Comparison of ENCODE assay signal across 1 cellular context in the genomic region with DNA sequence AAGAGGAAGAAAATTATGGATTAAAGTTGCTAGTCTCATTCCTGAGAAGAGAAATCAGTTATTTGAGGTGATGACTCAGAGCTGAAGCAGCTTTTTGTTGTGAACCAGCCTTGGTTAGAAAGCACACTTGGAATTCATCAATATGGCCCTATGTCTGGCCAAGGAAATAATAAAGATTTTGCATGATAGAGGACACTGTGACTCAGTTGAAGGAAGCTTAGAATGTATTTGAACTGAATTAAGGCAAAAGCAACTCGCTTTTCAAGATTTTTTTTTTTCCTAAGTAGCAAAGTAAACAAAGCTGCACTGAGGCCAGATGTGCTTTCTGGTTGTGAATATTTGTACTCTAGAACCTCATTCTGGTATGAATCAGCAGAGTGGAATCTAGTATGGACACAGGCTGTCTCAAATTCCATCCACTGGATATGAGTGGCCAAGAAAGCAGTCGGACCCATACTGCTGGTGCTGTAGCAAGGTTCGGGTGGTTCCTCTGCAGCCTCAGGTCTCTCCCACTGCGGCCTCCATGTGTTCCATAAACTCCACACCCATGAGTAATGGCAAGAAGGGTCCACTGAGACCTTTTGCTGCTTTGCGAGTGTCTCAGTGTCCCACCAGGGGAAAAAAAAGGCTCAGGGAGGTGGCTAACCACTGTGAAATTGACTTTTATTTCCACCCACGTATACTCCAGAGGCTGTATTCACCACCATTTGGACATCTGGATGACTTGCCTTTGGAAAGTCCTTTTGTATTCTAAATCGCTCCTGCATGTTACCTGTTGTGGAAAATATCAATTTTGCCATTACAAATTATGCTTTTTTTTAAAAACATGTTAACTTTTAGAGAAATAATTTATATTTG.
TF ChIP-seq lines count a peak whose summit lies in the region.

No MANE protein-coding gene starts in this region.

TF ChIP-seq in HepG2, 621 proteins besides CTCF, POLR2A, EP300 and RAD21 (continued from another document and continues in another):
- TF ChIP-seq, protein P1, sequence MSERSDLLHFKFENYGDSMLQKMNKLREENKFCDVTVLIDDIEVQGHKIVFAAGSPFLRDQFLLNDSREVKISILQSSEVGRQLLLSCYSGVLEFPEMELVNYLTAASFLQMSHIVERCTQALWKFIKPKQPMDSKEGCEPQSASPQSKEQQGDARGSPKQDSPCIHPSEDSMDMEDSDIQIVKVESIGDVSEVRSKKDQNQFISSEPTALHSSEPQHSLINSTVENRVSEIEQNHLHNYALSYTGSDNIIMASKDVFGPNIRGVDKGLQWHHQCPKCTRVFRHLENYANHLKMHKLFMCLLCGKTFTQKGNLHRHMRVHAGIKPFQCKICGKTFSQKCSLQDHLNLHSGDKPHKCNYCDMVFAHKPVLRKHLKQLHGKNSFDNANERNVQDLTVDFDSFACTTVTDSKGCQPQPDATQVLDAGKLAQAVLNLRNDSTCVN (CRISPR knock-in tag; IDR thresholded peaks at IDR 0.05; ENCODE audit: borderline replicate concordance), result peak; percentile 98
- TF ChIP-seq STAT5B (CRISPR knock-in tag; IDR thresholded peaks at IDR 0.05), result no peak
- 0 out of 2 replicates have a peak, but pooled peaks have one; percentile 36 for TF ChIP-seq ZNF878 (CRISPR knock-in tag; IDR thresholded peaks at IDR 0.05)
- TF ChIP-seq, protein P2, sequence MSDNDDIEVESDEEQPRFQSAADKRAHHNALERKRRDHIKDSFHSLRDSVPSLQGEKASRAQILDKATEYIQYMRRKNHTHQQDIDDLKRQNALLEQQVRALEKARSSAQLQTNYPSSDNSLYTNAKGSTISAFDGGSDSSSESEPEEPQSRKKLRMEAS (IDR thresholded peaks at IDR 0.05), result no peak
- no peak for TF ChIP-seq KDM3A (CRISPR knock-in tag; IDR thresholded peaks at IDR 0.05; ENCODE audit: low read depth)
- no peak for TF ChIP-seq HCFC1 (IDR thresholded peaks at IDR 0.05; ENCODE audit: low read depth, low read length)
- TF ChIP-seq CHCHD3 (CRISPR knock-in tag; IDR thresholded peaks at IDR 0.05), result no peak
- TF ChIP-seq, protein P3, sequence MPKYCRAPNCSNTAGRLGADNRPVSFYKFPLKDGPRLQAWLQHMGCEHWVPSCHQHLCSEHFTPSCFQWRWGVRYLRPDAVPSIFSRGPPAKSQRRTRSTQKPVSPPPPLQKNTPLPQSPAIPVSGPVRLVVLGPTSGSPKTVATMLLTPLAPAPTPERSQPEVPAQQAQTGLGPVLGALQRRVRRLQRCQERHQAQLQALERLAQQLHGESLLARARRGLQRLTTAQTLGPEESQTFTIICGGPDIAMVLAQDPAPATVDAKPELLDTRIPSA (CRISPR knock-in tag; IDR thresholded peaks at IDR 0.05; ENCODE audit: borderline replicate concordance), result no peak
- TF ChIP-seq ZKSCAN1 (IDR thresholded peaks at IDR 0.05; ENCODE audit: low read length), result no peak
- no peak for TF ChIP-seq KDM1A (CRISPR knock-in tag; IDR thresholded peaks at IDR 0.05)
- TF ChIP-seq SRSF4 (IDR thresholded peaks at IDR 0.05; ENCODE audit: low read depth, low read length, poor library complexity, severe bottlenecking), result no peak
- no peak for TF ChIP-seq ZNF780A (CRISPR knock-in tag; IDR thresholded peaks at IDR 0.05)
- TF ChIP-seq, protein P4, sequence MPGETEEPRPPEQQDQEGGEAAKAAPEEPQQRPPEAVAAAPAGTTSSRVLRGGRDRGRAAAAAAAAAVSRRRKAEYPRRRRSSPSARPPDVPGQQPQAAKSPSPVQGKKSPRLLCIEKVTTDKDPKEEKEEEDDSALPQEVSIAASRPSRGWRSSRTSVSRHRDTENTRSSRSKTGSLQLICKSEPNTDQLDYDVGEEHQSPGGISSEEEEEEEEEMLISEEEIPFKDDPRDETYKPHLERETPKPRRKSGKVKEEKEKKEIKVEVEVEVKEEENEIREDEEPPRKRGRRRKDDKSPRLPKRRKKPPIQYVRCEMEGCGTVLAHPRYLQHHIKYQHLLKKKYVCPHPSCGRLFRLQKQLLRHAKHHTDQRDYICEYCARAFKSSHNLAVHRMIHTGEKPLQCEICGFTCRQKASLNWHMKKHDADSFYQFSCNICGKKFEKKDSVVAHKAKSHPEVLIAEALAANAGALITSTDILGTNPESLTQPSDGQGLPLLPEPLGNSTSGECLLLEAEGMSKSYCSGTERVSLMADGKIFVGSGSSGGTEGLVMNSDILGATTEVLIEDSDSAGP (CRISPR knock-in tag; IDR thresholded peaks at IDR 0.05; ENCODE audit: borderline replicate concordance), result no peak
- TF ChIP-seq, protein P5, sequence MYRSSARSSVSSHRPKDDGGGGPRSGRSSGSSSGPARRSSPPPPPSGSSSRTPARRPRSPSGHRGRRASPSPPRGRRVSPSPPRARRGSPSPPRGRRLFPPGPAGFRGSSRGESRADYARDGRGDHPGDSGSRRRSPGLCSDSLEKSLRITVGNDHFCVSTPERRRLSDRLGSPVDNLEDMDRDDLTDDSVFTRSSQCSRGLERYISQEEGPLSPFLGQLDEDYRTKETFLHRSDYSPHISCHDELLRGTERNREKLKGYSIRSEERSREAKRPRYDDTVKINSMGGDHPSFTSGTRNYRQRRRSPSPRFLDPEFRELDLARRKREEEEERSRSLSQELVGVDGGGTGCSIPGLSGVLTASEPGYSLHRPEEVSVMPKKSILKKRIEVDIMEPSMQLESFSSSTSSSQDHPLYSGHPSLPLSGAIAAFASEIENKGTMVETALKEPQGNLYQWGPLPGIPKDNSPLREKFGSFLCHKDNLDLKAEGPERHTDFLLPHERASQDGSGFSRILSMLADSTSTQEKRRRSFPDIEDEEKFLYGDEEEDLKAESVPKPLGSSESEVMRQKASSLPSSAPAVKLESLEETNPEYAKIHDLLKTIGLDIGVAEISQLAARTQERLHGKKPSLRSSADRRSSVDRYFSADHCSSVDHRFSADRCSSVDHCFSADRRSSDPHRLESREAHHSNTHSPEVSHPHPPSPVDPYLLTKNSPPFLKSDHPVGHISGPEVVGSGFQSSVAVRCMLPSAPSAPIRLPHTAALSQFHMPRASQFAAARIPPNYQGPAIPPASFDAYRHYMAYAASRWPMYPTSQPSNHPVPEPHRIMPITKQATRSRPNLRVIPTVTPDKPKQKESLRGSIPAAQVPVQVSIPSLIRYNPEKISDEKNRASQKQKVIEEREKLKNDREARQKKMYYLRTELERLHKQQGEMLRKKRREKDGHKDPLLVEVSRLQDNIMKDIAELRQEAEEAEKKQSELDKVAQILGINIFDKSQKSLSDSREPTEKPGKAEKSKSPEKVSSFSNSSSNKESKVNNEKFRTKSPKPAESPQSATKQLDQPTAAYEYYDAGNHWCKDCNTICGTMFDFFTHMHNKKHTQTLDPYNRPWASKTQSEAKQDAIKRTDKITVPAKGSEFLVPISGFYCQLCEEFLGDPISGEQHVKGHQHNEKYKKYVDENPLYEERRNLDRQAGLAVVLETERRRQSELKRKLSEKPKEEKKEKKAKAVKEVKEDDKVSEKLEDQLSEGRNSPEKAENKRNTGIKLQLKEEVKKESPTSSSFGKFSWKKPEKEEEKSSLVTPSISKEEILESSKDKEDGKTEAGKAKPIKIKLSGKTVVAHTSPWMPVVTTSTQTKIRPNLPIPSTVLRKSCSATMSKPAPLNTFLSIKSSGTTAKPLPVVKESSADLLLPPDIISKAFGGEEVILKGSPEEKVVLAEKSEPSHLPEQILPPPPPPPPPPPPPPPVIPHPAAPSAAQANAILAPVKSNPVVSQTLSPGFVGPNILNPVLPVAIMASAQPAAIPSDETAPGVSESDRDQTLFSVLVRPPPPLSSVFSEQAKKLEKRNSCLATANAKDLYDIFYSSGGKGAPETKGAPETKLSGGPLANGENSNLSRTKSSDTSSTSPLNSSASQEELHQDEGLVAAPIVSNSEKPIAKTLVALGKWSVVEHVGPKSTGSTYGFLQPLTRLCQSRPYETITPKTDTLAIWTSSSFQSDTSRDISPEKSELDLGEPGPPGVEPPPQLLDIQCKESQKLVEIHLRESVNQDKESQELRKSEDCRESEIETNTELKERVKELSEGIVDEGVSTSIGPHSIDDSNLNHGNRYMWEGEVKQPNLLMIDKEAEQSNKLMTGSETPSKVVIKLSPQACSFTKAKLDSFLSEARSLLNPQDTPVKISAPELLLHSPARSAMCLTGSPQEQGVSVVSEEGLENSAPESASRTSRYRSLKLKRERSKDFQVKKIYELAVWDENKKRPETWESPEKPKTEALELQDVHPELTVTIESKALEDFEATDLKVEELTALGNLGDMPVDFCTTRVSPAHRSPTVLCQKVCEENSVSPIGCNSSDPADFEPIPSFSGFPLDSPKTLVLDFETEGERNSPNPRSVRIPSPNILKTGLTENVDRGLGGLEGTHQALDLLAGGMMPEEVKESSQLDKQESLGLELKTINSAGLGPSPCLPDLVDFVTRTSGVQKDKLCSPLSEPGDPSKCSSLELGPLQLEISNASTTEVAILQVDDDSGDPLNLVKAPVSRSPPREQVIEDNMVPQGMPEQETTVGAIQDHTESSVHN (CRISPR knock-in tag; IDR thresholded peaks at IDR 0.05), result no peak
- TF ChIP-seq CBX1 (IDR thresholded peaks at IDR 0.05; ENCODE audit: low read depth), result no peak
- no peak for TF ChIP-seq NFE2L1 (CRISPR knock-in tag; IDR thresholded peaks at IDR 0.05; ENCODE audit: borderline replicate concordance)
- no peak for TF ChIP-seq TOPORS (CRISPR knock-in tag; IDR thresholded peaks at IDR 0.05)
- no peak for TF ChIP-seq ZNF282 (IDR thresholded peaks at IDR 0.05; ENCODE audit: partially characterized antibody)
- TF ChIP-seq MZF1 (CRISPR knock-in tag; IDR thresholded peaks at IDR 0.05; ENCODE audit: borderline replicate concordance), result no peak
- TF ChIP-seq, protein P6, sequence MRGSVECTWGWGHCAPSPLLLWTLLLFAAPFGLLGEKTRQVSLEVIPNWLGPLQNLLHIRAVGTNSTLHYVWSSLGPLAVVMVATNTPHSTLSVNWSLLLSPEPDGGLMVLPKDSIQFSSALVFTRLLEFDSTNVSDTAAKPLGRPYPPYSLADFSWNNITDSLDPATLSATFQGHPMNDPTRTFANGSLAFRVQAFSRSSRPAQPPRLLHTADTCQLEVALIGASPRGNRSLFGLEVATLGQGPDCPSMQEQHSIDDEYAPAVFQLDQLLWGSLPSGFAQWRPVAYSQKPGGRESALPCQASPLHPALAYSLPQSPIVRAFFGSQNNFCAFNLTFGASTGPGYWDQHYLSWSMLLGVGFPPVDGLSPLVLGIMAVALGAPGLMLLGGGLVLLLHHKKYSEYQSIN (CRISPR knock-in tag; IDR thresholded peaks at IDR 0.05; ENCODE audit: borderline replicate concordance), result no peak
- TF ChIP-seq SMARCC2 (IDR thresholded peaks at IDR 0.05), result no peak
- TF ChIP-seq, protein P7, sequence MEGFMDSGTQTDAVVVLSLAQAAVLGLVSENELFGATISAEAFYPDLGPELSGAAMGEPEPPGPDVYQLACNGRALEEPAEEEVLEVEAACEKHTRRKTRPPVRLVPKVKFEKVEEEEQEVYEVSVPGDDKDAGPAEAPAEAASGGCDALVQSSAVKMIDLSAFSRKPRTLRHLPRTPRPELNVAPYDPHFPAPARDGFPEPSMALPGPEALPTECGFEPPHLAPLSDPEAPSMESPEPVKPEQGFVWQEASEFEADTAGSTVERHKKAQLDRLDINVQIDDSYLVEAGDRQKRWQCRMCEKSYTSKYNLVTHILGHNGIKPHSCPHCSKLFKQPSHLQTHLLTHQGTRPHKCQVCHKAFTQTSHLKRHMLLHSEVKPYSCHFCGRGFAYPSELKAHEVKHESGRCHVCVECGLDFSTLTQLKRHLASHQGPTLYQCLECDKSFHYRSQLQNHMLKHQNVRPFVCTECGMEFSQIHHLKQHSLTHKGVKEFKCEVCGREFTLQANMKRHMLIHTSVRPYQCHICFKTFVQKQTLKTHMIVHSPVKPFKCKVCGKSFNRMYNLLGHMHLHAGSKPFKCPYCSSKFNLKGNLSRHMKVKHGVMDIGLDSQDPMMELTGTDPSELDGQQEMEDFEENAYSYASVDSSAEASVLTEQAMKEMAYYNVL (CRISPR knock-in tag; IDR thresholded peaks at IDR 0.05; ENCODE audit: borderline replicate concordance), result no peak
- TF ChIP-seq ZNF619 (CRISPR knock-in tag; IDR thresholded peaks at IDR 0.05), result no peak
- no peak for TF ChIP-seq SYNCRIP (IDR thresholded peaks at IDR 0.05; ENCODE audit: insufficient read depth, low read depth, low read length)
- no peak for TF ChIP-seq RXRB (CRISPR knock-in tag; IDR thresholded peaks at IDR 0.05; ENCODE audit: borderline replicate concordance)
- no peak for TF ChIP-seq ZSCAN31 (CRISPR knock-in tag; IDR thresholded peaks at IDR 0.05; ENCODE audit: low read depth)
- TF ChIP-seq PHF21A (CRISPR knock-in tag; IDR thresholded peaks at IDR 0.05), result no peak
- TF ChIP-seq, protein P8, sequence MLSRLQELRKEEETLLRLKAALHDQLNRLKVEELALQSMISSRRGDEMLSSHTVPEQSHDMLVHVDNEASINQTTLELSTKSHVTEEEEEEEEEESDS (CRISPR knock-in tag; IDR thresholded peaks at IDR 0.05; ENCODE audit: borderline replicate concordance), result no peak
- peak; percentile 100 for TF ChIP-seq RBM22 (optimal IDR thresholded peaks at IDR 0.05; ENCODE audit: low read length)
- TF ChIP-seq, protein P9, sequence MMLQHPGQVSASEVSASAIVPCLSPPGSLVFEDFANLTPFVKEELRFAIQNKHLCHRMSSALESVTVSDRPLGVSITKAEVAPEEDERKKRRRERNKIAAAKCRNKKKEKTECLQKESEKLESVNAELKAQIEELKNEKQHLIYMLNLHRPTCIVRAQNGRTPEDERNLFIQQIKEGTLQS (CRISPR knock-in tag; IDR thresholded peaks at IDR 0.05), result 0 out of 2 replicates have a peak, but pooled peaks have one; percentile 34
- no peak for TF ChIP-seq THYN1 (CRISPR knock-in tag; IDR thresholded peaks at IDR 0.05; ENCODE audit: borderline replicate concordance, low read depth)
- TF ChIP-seq SETDB1 (CRISPR knock-in tag; IDR thresholded peaks at IDR 0.05; ENCODE audit: borderline replicate concordance), result no peak
- no peak for TF ChIP-seq ZNF839 (CRISPR knock-in tag; IDR thresholded peaks at IDR 0.05; ENCODE audit: borderline replicate concordance)
- TF ChIP-seq, protein P10, sequence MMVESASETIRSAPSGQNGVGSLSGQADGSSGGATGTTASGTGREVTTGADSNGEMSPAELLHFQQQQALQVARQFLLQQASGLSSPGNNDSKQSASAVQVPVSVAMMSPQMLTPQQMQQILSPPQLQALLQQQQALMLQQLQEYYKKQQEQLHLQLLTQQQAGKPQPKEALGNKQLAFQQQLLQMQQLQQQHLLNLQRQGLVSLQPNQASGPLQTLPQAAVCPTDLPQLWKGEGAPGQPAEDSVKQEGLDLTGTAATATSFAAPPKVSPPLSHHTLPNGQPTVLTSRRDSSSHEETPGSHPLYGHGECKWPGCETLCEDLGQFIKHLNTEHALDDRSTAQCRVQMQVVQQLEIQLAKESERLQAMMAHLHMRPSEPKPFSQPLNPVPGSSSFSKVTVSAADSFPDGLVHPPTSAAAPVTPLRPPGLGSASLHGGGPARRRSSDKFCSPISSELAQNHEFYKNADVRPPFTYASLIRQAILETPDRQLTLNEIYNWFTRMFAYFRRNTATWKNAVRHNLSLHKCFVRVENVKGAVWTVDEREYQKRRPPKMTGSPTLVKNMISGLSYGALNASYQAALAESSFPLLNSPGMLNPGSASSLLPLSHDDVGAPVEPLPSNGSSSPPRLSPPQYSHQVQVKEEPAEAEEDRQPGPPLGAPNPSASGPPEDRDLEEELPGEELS (CRISPR knock-in tag; IDR thresholded peaks at IDR 0.05), result peak; percentile 24; the same call in 1 of the 2 replicates
- TF ChIP-seq, protein P11, sequence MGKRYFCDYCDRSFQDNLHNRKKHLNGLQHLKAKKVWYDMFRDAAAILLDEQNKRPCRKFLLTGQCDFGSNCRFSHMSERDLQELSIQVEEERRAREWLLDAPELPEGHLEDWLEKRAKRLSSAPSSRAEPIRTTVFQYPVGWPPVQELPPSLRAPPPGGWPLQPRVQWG (CRISPR knock-in tag; IDR thresholded peaks at IDR 0.05; ENCODE audit: borderline replicate concordance, low read depth), result no peak
- TF ChIP-seq, protein P12, sequence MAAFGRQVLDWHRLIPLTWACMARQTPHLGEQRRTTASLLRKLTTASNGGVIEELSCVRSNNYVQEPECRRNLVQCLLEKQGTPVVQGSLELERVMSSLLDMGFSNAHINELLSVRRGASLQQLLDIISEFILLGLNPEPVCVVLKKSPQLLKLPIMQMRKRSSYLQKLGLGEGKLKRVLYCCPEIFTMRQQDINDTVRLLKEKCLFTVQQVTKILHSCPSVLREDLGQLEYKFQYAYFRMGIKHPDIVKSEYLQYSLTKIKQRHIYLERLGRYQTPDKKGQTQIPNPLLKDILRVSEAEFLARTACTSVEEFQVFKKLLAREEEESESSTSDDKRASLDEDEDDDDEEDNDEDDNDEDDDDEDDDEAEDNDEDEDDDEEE (CRISPR knock-in tag; IDR thresholded peaks at IDR 0.05), result no peak
- TF ChIP-seq TMF1 (CRISPR knock-in tag; IDR thresholded peaks at IDR 0.05; ENCODE audit: low read depth), result no peak
